Comparison of ENCODE assay signal across 27 cellular contexts in genomic region chr9:136611606-136612005, GRCh38.
"Had no signal": no experiment of that assay in that cellular context is flagged by ENCODE, and none has a peak within 500 bp of the region (broad histone marks: within the 10 kb centered on the region; RNA-seq: fewer than 3 reads in every experiment).

No MANE protein-coding gene starts in this region.

- DNase-seq: activated CD4-positive, alpha-beta T cell treated with anti-CD3 and anti-CD28 coated beads for 36 hours; activated CD4-positive, alpha-beta T cell treated with anti-CD3 and anti-CD28 coated beads, Interleukin-2, amount 50 U/mL, for 48 hours; activated CD4-positive, CD25-positive, alpha-beta regulatory T cell; activated CD8-positive, alpha-beta memory T cell treated with anti-CD3 and anti-CD28 coated beads for 24 hours; activated effector memory CD4-positive, alpha-beta T cell treated with Interleukin-2 at 50 U/mL for 16 hours; activated naive CD4-positive, alpha-beta T cell treated with anti-CD3 and anti-CD28 coated beads for 36 hours; activated naive CD8-positive, alpha-beta T cell treated with anti-CD3 and anti-CD28 coated beads, Interleukin-2, amount 10 ng/mL, durations not matched to agents 7 days and 5 days; dorsolateral prefrontal cortex; effector memory CD4-positive, alpha-beta T cell; gastrocnemius medialis; glutamatergic neuron; left cardiac atrium; mammary epithelial cell; naive thymus-derived CD8-positive, alpha-beta T cell; stimulated activated CD4-positive, alpha-beta T cell treated with anti-CD3 and anti-CD28 coated beads, Interleukin-15, amount 100 ng/mL, for 24 hours; stimulated activated CD4-positive, alpha-beta T cell treated with anti-CD3 and anti-CD28 coated beads, Interleukin-2, amount 100 ng/mL, for 24 hours; stimulated activated naive B cell treated with anti-CD40 and anti-IgM and Interleukin-4, amounts not matched to agents 10 μg/mL and 1 μg/mL and 100 μg/mL, for 72 hours; T-helper 2 cell; testis; transverse colon had no signal

- H2AFZ ChIP-seq: neural progenitor cell had no signal

- H3K36me3 Mint-ChIP-seq: activated naive CD8-positive, alpha-beta T cell treated with anti-CD3 and anti-CD28 coated beads, Interleukin-2, amount 10 ng/mL, durations not matched to agents 7 days and 5 days; brain; mesothelial cell of epicardium; naive thymus-derived CD8-positive, alpha-beta T cell; neural progenitor cell; stimulated activated naive B cell treated with anti-CD40 and anti-IgM and Interleukin-4, amounts not matched to agents 10 μg/mL and 1 μg/mL and 100 μg/mL, for 72 hours had no signal

- H3K27me3 ChIP-seq: ascending aorta, cardiac muscle cell, dorsolateral prefrontal cortex, neural progenitor cell, right atrium auricular region, testis, transverse colon had no signal

- H3K27ac ChIP-seq: ascending aorta, cardiac muscle cell, coronary artery, dorsolateral prefrontal cortex, gastrocnemius medialis, neural progenitor cell, right atrium auricular region, testis, transverse colon had no signal

- H3K4me1 ChIP-seq: gastrocnemius medialis, testis had no signal

- H3K4me2 ChIP-seq: neural progenitor cell had no signal

- H3K36me3 ChIP-seq: ascending aorta, cardiac muscle cell, gastrocnemius medialis, neural progenitor cell, right atrium auricular region, transverse colon had no signal

- H3K27me3 Mint-ChIP-seq: activated naive CD8-positive, alpha-beta T cell treated with anti-CD3 and anti-CD28 coated beads, Interleukin-2, amount 10 ng/mL, durations not matched to agents 7 days and 5 days; brain had no signal

- H3K4me3 Mint-ChIP-seq: activated CD4-positive, alpha-beta T cell treated with anti-CD3 and anti-CD28 coated beads for 36 hours; activated naive CD4-positive, alpha-beta T cell treated with anti-CD3 and anti-CD28 coated beads for 36 hours; activated naive CD8-positive, alpha-beta T cell treated with anti-CD3 and anti-CD28 coated beads, Interleukin-2, amount 10 ng/mL, durations not matched to agents 7 days and 5 days; brain; mesothelial cell of epicardium; naive thymus-derived CD8-positive, alpha-beta T cell; neural progenitor cell; stimulated activated naive B cell treated with anti-CD40 and anti-IgM and Interleukin-4, amounts not matched to agents 10 μg/mL and 1 μg/mL and 100 μg/mL, for 72 hours had no signal

- H3K9me3 Mint-ChIP-seq: activated naive CD4-positive, alpha-beta T cell treated with anti-CD3 and anti-CD28 coated beads for 36 hours; activated naive CD8-positive, alpha-beta T cell treated with anti-CD3 and anti-CD28 coated beads, Interleukin-2, amount 10 ng/mL, durations not matched to agents 7 days and 5 days; brain; mesothelial cell of epicardium; naive thymus-derived CD8-positive, alpha-beta T cell; neural progenitor cell; stimulated activated naive B cell treated with anti-CD40 and anti-IgM and Interleukin-4, amounts not matched to agents 10 μg/mL and 1 μg/mL and 100 μg/mL, for 72 hours had no signal

- H3K4me1 Mint-ChIP-seq: activated CD4-positive, alpha-beta T cell treated with anti-CD3 and anti-CD28 coated beads for 36 hours had no signal

- H3K27ac Mint-ChIP-seq: activated CD4-positive, alpha-beta T cell treated with anti-CD3 and anti-CD28 coated beads for 36 hours; activated naive CD4-positive, alpha-beta T cell treated with anti-CD3 and anti-CD28 coated beads for 36 hours; activated naive CD8-positive, alpha-beta T cell treated with anti-CD3 and anti-CD28 coated beads, Interleukin-2, amount 10 ng/mL, durations not matched to agents 7 days and 5 days; mesothelial cell of epicardium; naive thymus-derived CD8-positive, alpha-beta T cell; neural progenitor cell; stimulated activated naive B cell treated with anti-CD40 and anti-IgM and Interleukin-4, amounts not matched to agents 10 μg/mL and 1 μg/mL and 100 μg/mL, for 72 hours had no signal

- H3K9me3 ChIP-seq: ascending aorta, gastrocnemius medialis, right atrium auricular region, testis, transverse colon had no signal

- H3K9ac ChIP-seq: neural progenitor cell had no signal

- H3K4me3 ChIP-seq: ascending aorta, cardiac muscle cell, coronary artery, dorsolateral prefrontal cortex, gastrocnemius medialis, neural progenitor cell, right atrium auricular region, testis, transverse colon had no signal

- ATAC-seq: activated CD4-positive, alpha-beta T cell treated with anti-CD3 and anti-CD28 coated beads for 36 hours; gastrocnemius medialis; left cardiac atrium; naive thymus-derived CD8-positive, alpha-beta T cell; stimulated activated naive B cell treated with anti-CD40 and anti-IgM and Interleukin-4, amounts not matched to agents 10 μg/mL and 1 μg/mL and 100 μg/mL, for 72 hours had no signal
